In the genomic region with DNA sequence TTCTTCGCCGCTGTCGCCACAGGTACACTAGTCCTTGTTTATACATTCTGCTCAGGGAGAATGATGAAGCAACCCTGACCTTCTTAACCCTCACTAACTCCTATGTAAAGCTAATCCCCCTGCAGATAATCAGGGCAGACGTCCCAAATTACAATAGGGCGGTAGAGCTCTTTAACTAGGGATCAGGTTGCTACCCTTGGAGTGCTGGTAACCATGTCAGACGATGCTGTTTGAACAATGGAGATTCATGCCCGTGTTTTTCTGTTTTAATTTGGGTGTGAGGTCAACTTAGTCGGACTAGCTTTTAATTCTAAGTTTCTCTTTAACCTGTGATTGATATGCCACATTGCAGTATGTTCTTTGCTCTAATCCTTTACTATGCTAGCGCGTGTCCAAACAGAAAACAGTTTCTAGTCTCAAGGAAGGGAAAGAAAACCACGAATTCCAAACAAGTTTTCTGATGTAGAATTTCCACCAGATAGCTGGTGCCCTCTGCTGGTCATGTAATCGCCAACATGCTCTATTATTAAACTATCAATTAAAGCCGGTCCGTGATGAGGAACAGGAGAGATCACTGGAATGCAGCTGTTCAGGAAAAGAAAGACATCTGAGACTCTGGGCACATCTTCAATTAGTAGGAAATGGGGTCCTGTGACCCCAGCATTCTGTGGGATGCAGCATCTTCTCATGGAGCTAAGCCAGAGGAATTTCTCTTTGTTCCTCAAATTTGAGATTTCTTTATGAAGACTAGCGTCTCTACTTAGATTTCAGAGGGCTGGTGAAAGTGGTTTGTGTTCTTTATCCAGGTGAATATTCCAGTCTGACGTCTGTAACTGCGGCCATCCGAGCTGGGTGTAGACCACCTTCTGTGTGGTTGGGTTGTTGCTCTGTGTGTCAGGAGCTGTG, we compare ENCODE assay signal across 8 cellular contexts.
A peak's percentile ranks its signal among the peaks of the same experiment; 100 is the strongest.
DNase-seq lines count a peak whose midpoint lies in the region; ATAC-seq, FAIRE-seq and TF ChIP-seq lines count a peak whose summit lies in the region.

No MANE protein-coding gene starts in this region.

- DNase-seq in GM12865 (ENCODE audit: low read depth), result peak; percentile 49
- DNase-seq in NCI-H1436 treated with DMSO at 0.1 percent for 48 hours (lab: John Stamatoyannopoulos, UW), result peak; percentile 25
- DNase-seq in choroid plexus epithelial cell (ENCODE audit: low read depth), result peak; percentile 85
- DNase-seq in islet precursor cell, result peak; percentile 64
- peak; percentile 3 to 53 (median 18) for DNase-seq in stimulated activated CD4-positive, alpha-beta T cell treated with anti-CD3 and anti-CD28 coated beads, Interleukin-12 subunit alpha, Interleukin-12 subunit beta, amount 100 ng/mL, for 48 hours (ENCODE audit: low read depth in 2 of 3, low spot score in 1 of 3)

- peak; percentile 65 for TF ChIP-seq CTCF in GM12865 (IDR thresholded peaks at IDR 0.05; ENCODE audit: insufficient read depth, low read depth, low read length, missing control alignments)
- TF ChIP-seq CTCF in choroid plexus epithelial cell (conservative IDR thresholded peaks at IDR 0.05; ENCODE audit: low read depth, low read length), result peak; percentile 79

- H3K4me3 ChIP-seq in GM12865 (ENCODE audit: low read depth, low read length) (no peak overlapping the region), choroid plexus epithelial cell (ENCODE audit: low read depth, low read length) (peak overlapping the region; percentile 54)

- ATAC-seq in GM21737 (IDR thresholded peaks at IDR 0.05; ENCODE audit: unreplicated experiment) (no peak), HG02981 (IDR thresholded peaks at IDR 0.05; ENCODE audit: unreplicated experiment) (no peak)

- FAIRE-seq in TTC549 (lab: Jason Lieb, UNC), result peak; percentile 83

Comparison
In these comparisons a context has a peak if more than half of its experiments do, and no peak if none do; other contexts are left out.
1. DNase-seq: peak in every context shown above with its lines; median percentile 85 in choroid plexus epithelial cell; 64 in islet precursor cell; 49 in GM12865; 25 in NCI-H1436 treated with DMSO at 0.1 percent for 48 hours; 18 in stimulated activated CD4-positive, alpha-beta T cell treated with anti-CD3 and anti-CD28 coated beads, Interleukin-12 subunit alpha, Interleukin-12 subunit beta, amount 100 ng/mL, for 48 hours.